ENCODE assay signal across 1 cellular context in genomic region chr1:145720878-145721671, GRCh38.
A peak's percentile ranks its signal among the peaks of the same experiment; 100 is the strongest.
TF ChIP-seq lines count a peak whose summit lies in the region.

No MANE protein-coding gene starts in this region.

TF ChIP-seq in HepG2, 621 proteins besides CTCF, POLR2A, EP300 and RAD21 (continued from another document and continues in another):
- TF ChIP-seq, protein P1, sequence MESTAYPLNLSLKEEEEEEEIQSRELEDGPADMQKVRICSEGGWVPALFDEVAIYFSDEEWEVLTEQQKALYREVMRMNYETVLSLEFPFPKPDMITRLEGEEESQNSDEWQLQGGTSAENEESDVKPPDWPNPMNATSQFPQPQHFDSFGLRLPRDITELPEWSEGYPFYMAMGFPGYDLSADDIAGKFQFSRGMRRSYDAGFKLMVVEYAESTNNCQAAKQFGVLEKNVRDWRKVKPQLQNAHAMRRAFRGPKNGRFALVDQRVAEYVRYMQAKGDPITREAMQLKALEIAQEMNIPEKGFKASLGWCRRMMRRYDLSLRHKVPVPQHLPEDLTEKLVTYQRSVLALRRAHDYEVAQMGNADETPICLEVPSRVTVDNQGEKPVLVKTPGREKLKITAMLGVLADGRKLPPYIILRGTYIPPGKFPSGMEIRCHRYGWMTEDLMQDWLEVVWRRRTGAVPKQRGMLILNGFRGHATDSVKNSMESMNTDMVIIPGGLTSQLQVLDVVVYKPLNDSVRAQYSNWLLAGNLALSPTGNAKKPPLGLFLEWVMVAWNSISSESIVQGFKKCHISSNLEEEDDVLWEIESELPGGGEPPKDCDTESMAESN (CRISPR knock-in tag; conservative IDR thresholded peaks at IDR 0.05) = peak; percentile 39; the same call in 1 of the 2 replicates
- TF ChIP-seq RARA (CRISPR knock-in tag; IDR thresholded peaks at IDR 0.05) = 0 out of 2 replicates have a peak, but pooled peaks have one; percentile 11
- TF ChIP-seq GZF1 (CRISPR knock-in tag; IDR thresholded peaks at IDR 0.05) = no peak; the same call in 1 of the 2 replicates
- TF ChIP-seq, protein P2, sequence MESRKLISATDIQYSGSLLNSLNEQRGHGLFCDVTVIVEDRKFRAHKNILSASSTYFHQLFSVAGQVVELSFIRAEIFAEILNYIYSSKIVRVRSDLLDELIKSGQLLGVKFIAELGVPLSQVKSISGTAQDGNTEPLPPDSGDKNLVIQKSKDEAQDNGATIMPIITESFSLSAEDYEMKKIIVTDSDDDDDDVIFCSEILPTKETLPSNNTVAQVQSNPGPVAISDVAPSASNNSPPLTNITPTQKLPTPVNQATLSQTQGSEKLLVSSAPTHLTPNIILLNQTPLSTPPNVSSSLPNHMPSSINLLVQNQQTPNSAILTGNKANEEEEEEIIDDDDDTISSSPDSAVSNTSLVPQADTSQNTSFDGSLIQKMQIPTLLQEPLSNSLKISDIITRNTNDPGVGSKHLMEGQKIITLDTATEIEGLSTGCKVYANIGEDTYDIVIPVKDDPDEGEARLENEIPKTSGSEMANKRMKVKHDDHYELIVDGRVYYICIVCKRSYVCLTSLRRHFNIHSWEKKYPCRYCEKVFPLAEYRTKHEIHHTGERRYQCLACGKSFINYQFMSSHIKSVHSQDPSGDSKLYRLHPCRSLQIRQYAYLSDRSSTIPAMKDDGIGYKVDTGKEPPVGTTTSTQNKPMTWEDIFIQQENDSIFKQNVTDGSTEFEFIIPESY (CRISPR knock-in tag; IDR thresholded peaks at IDR 0.05) = 0 out of 2 replicates have a peak, but pooled peaks have one; percentile 3
- TF ChIP-seq, protein P3, sequence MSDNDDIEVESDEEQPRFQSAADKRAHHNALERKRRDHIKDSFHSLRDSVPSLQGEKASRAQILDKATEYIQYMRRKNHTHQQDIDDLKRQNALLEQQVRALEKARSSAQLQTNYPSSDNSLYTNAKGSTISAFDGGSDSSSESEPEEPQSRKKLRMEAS (IDR thresholded peaks at IDR 0.05) = no peak; the same call in 1 of the 2 replicates
- 0 out of 2 replicates have a peak, but pooled peaks have one; percentile 16 for TF ChIP-seq ZBTB25 (CRISPR knock-in tag; IDR thresholded peaks at IDR 0.05)
- peak; percentile 24 for TF ChIP-seq SKI (IDR thresholded peaks at IDR 0.05; ENCODE audit: partially characterized antibody)
- no peak for TF ChIP-seq SP140L (CRISPR knock-in tag; IDR thresholded peaks at IDR 0.05; ENCODE audit: borderline replicate concordance)
- peak in 1 of 2 experiments; percentile 35; a peak in 1 of 4 replicates for TF ChIP-seq KLF16 (CRISPR knock-in tag; IDR thresholded peaks at IDR 0.05)
- TF ChIP-seq MTERF4 (CRISPR knock-in tag; IDR thresholded peaks at IDR 0.05) = peak; percentile 78; the same call in 1 of the 2 replicates
- TF ChIP-seq SOX6 (IDR thresholded peaks at IDR 0.05) = no peak
- peak; percentile 44; the same call in 1 of the 2 replicates for TF ChIP-seq SOX6 (CRISPR knock-in tag; IDR thresholded peaks at IDR 0.05)
- TF ChIP-seq MLX (CRISPR knock-in tag; IDR thresholded peaks at IDR 0.05) = no peak
- TF ChIP-seq GMEB2 (CRISPR knock-in tag; IDR thresholded peaks at IDR 0.05; ENCODE audit: low read depth) = no peak
- TF ChIP-seq ZSCAN12 (CRISPR knock-in tag; IDR thresholded peaks at IDR 0.05) = 0 out of 2 replicates have a peak, but pooled peaks have one; percentile 35
- TF ChIP-seq, protein P4, sequence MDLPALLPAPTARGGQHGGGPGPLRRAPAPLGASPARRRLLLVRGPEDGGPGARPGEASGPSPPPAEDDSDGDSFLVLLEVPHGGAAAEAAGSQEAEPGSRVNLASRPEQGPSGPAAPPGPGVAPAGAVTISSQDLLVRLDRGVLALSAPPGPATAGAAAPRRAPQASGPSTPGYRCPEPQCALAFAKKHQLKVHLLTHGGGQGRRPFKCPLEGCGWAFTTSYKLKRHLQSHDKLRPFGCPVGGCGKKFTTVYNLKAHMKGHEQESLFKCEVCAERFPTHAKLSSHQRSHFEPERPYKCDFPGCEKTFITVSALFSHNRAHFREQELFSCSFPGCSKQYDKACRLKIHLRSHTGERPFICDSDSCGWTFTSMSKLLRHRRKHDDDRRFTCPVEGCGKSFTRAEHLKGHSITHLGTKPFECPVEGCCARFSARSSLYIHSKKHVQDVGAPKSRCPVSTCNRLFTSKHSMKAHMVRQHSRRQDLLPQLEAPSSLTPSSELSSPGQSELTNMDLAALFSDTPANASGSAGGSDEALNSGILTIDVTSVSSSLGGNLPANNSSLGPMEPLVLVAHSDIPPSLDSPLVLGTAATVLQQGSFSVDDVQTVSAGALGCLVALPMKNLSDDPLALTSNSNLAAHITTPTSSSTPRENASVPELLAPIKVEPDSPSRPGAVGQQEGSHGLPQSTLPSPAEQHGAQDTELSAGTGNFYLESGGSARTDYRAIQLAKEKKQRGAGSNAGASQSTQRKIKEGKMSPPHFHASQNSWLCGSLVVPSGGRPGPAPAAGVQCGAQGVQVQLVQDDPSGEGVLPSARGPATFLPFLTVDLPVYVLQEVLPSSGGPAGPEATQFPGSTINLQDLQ (CRISPR knock-in tag; IDR thresholded peaks at IDR 0.05) = no peak
- TF ChIP-seq, protein P5, sequence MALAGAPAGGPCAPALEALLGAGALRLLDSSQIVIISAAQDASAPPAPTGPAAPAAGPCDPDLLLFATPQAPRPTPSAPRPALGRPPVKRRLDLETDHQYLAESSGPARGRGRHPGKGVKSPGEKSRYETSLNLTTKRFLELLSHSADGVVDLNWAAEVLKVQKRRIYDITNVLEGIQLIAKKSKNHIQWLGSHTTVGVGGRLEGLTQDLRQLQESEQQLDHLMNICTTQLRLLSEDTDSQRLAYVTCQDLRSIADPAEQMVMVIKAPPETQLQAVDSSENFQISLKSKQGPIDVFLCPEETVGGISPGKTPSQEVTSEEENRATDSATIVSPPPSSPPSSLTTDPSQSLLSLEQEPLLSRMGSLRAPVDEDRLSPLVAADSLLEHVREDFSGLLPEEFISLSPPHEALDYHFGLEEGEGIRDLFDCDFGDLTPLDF (CRISPR knock-in tag; IDR thresholded peaks at IDR 0.05) = 0 out of 2 replicates have a peak, but pooled peaks have one; percentile 27
- TF ChIP-seq ZNF460 (CRISPR knock-in tag; IDR thresholded peaks at IDR 0.05; ENCODE audit: borderline replicate concordance) = no peak
- TF ChIP-seq PHF8 (CRISPR knock-in tag; IDR thresholded peaks at IDR 0.05) = peak; percentile 45; the same call in 1 of the 2 replicates
- no peak for TF ChIP-seq BCL6 (CRISPR knock-in tag; IDR thresholded peaks at IDR 0.05)
- TF ChIP-seq ZNF317 (CRISPR knock-in tag; IDR thresholded peaks at IDR 0.05) = no peak
- TF ChIP-seq ZKSCAN8 (CRISPR knock-in tag; IDR thresholded peaks at IDR 0.05; ENCODE audit: borderline replicate concordance) = no peak
- TF ChIP-seq ZBTB49 (CRISPR knock-in tag; IDR thresholded peaks at IDR 0.05; ENCODE audit: borderline replicate concordance) = no peak; the same call in 1 of the 2 replicates
- TF ChIP-seq, protein P6, sequence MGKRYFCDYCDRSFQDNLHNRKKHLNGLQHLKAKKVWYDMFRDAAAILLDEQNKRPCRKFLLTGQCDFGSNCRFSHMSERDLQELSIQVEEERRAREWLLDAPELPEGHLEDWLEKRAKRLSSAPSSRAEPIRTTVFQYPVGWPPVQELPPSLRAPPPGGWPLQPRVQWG (CRISPR knock-in tag; IDR thresholded peaks at IDR 0.05; ENCODE audit: borderline replicate concordance, low read depth) = no peak
- TF ChIP-seq, protein P7, sequence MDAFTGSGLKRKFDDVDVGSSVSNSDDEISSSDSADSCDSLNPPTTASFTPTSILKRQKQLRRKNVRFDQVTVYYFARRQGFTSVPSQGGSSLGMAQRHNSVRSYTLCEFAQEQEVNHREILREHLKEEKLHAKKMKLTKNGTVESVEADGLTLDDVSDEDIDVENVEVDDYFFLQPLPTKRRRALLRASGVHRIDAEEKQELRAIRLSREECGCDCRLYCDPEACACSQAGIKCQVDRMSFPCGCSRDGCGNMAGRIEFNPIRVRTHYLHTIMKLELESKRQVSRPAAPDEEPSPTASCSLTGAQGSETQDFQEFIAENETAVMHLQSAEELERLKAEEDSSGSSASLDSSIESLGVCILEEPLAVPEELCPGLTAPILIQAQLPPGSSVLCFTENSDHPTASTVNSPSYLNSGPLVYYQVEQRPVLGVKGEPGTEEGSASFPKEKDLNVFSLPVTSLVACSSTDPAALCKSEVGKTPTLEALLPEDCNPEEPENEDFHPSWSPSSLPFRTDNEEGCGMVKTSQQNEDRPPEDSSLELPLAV (CRISPR knock-in tag; conservative IDR thresholded peaks at IDR 0.05; ENCODE audit: low read depth) = no peak
- TF ChIP-seq ZNF547 (CRISPR knock-in tag; IDR thresholded peaks at IDR 0.05) = 0 out of 2 replicates have a peak, but pooled peaks have one; percentile 46
- 0 out of 2 replicates have a peak, but pooled peaks have one; percentile 47 for TF ChIP-seq ZNF124 (CRISPR knock-in tag; IDR thresholded peaks at IDR 0.05)
- TF ChIP-seq CEBPB (IDR thresholded peaks at IDR 0.05; ENCODE audit: borderline replicate concordance, low read depth, low read length) = no peak
- no peak for TF ChIP-seq TBX3 (IDR thresholded peaks at IDR 0.05; ENCODE audit: borderline replicate concordance)
- TF ChIP-seq KAT8 (CRISPR knock-in tag; IDR thresholded peaks at IDR 0.05) = peak; percentile 41; the same call in 1 of the 2 replicates
- TF ChIP-seq MIER3 (CRISPR knock-in tag; IDR thresholded peaks at IDR 0.05; ENCODE audit: borderline replicate concordance) = no peak
- no peak for TF ChIP-seq NKX3-1 (CRISPR knock-in tag; IDR thresholded peaks at IDR 0.05)
- TF ChIP-seq ZNF12 (CRISPR knock-in tag; IDR thresholded peaks at IDR 0.05) = no peak
- no peak for TF ChIP-seq RBFOX2 (IDR thresholded peaks at IDR 0.05; ENCODE audit: low read depth, low read length)
- TF ChIP-seq, protein P8, sequence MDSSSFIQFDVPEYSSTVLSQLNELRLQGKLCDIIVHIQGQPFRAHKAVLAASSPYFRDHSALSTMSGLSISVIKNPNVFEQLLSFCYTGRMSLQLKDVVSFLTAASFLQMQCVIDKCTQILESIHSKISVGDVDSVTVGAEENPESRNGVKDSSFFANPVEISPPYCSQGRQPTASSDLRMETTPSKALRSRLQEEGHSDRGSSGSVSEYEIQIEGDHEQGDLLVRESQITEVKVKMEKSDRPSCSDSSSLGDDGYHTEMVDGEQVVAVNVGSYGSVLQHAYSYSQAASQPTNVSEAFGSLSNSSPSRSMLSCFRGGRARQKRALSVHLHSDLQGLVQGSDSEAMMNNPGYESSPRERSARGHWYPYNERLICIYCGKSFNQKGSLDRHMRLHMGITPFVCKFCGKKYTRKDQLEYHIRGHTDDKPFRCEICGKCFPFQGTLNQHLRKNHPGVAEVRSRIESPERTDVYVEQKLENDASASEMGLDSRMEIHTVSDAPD (CRISPR knock-in tag; IDR thresholded peaks at IDR 0.05) = no peak
- no peak for TF ChIP-seq ZNF333 (CRISPR knock-in tag; IDR thresholded peaks at IDR 0.05; ENCODE audit: borderline replicate concordance)
